ENCODE assay signal across 8 cellular contexts in genomic region chr7:5428470-5429252, GRCh38. TPM values are rescaled to one million over a fixed set of nuclear protein-coding genes. Genes with fewer than 3 reads are reported as not detected.
DNase-seq lines count a peak whose midpoint lies in the region; ATAC-seq and TF ChIP-seq lines count a peak whose summit lies in the region.

No MANE protein-coding gene starts in this region.

- peaks cover 4% of the 10 kb centered on the region for H3K9me3 Mint-ChIP-seq in activated naive CD8-positive, alpha-beta T cell treated with anti-CD3 and anti-CD28 coated beads, Interleukin-2, amount 10 ng/mL, durations not matched to agents 7 days and 5 days
- peaks cover 4% of the 10 kb centered on the region for H3K9me3 Mint-ChIP-seq in activated naive CD8-positive, alpha-beta T cell treated with anti-CD3 and anti-CD28 coated beads for 36 hours

- H3K4me3 ChIP-seq in stomach: peak overlapping the region; percentile 63 to 93 (median 82)

- peaks cover 27% of the 10 kb centered on the region for H3K4me1 Mint-ChIP-seq in activated naive CD8-positive, alpha-beta T cell treated with anti-CD3 and anti-CD28 coated beads, Interleukin-2, amount 10 ng/mL, durations not matched to agents 7 days and 5 days
- H3K4me1 Mint-ChIP-seq in activated naive CD8-positive, alpha-beta T cell treated with anti-CD3 and anti-CD28 coated beads for 36 hours: peaks cover 22% of the 10 kb centered on the region

- intact Hi-C loops in left colon (cut with DNase I, micrococcal nuclease): no loop called here
- intact Hi-C loops in stomach (cut with DNase I; ENCODE audit: low total_unique reads): no loop called here

- no peak for TF ChIP-seq CTCF in stomach (IDR thresholded peaks at IDR 0.05)

- peaks cover 0 to 6% (median 0%) of the 10 kb centered on the region in 3 donors for H3K27me3 ChIP-seq in stomach

- no peak for TF ChIP-seq POLR2A in stomach (IDR thresholded peaks at IDR 0.05)

- H3K4me1 ChIP-seq in stomach: peaks cover 25 to 37% (median 31%) of the 10 kb centered on the region in 4 donors

- no peak for ATAC-seq in activated naive CD8-positive, alpha-beta T cell treated with anti-CD3 and anti-CD28 coated beads, Interleukin-2, amount 10 ng/mL, durations not matched to agents 7 days and 5 days (ENCODE audit: low read depth)
- ATAC-seq in left colon: peak; percentile 17
- no peak for ATAC-seq in GM18498 (IDR thresholded peaks at IDR 0.05; ENCODE audit: unreplicated experiment)
- ATAC-seq in GM18870 (IDR thresholded peaks at IDR 0.05; ENCODE audit: unreplicated experiment): no peak

- POLR2A ChIA-PET in activated naive CD8-positive, alpha-beta T cell treated with anti-CD3 and anti-CD28 coated beads, Interleukin-2, amount 10 ng/mL, durations not matched to agents 7 days and 5 days (lab: Charles Lee): interaction anchor here (1.6 kb wide), 1 partner anchor 32 kb away, joined by 6 read pairs; no protein-coding TSS in a partner anchor

- no peak for DNase-seq in activated naive CD8-positive, alpha-beta T cell treated with anti-CD3 and anti-CD28 coated beads, Interleukin-2, amount 10 ng/mL, durations not matched to agents 7 days and 5 days
- DNase-seq in activated naive CD8-positive, alpha-beta T cell treated with anti-CD3 and anti-CD28 coated beads for 36 hours: no peak
- DNase-seq in NCI-H526 (lab: John Stamatoyannopoulos, UW) (peak; percentile 71 to 90), cerebellar cortex (ENCODE audit: low spot score) (peak; percentile 83), left colon (peak; percentile 71 to 82), stomach (peak; percentile 70)

- peaks cover 0 to 5% (median 0%) of the 10 kb centered on the region in 4 donors for H3K9me3 ChIP-seq in stomach

- H3K27me3 Mint-ChIP-seq in activated naive CD8-positive, alpha-beta T cell treated with anti-CD3 and anti-CD28 coated beads, Interleukin-2, amount 10 ng/mL, durations not matched to agents 7 days and 5 days: peaks cover 81% of the 10 kb centered on the region
- H3K27me3 Mint-ChIP-seq in activated naive CD8-positive, alpha-beta T cell treated with anti-CD3 and anti-CD28 coated beads for 36 hours: peaks cover 89% of the 10 kb centered on the region

- no peaks in the 10 kb centered on the region for H3K36me3 Mint-ChIP-seq in activated naive CD8-positive, alpha-beta T cell treated with anti-CD3 and anti-CD28 coated beads, Interleukin-2, amount 10 ng/mL, durations not matched to agents 7 days and 5 days
- peaks cover 5% of the 10 kb centered on the region for H3K36me3 Mint-ChIP-seq in activated naive CD8-positive, alpha-beta T cell treated with anti-CD3 and anti-CD28 coated beads for 36 hours

- WGBS in stomach, 5 donors: 3 to 7% (median 5%) methylated on average over 32 to 47 of the region's 47 CpGs

- no peak overlapping the region for H3K27ac Mint-ChIP-seq in activated naive CD8-positive, alpha-beta T cell treated with anti-CD3 and anti-CD28 coated beads, Interleukin-2, amount 10 ng/mL, durations not matched to agents 7 days and 5 days
- no peak overlapping the region for H3K27ac Mint-ChIP-seq in activated naive CD8-positive, alpha-beta T cell treated with anti-CD3 and anti-CD28 coated beads for 36 hours

- H3K4me3 Mint-ChIP-seq in activated naive CD8-positive, alpha-beta T cell treated with anti-CD3 and anti-CD28 coated beads, Interleukin-2, amount 10 ng/mL, durations not matched to agents 7 days and 5 days: peak overlapping the region; percentile 35
- no peak overlapping the region for H3K4me3 Mint-ChIP-seq in activated naive CD8-positive, alpha-beta T cell treated with anti-CD3 and anti-CD28 coated beads for 36 hours

- peak overlapping the region; percentile 94 to 100 (median 99) for H3K27ac ChIP-seq in stomach

- no peak for TF ChIP-seq EP300 in stomach (IDR thresholded peaks at IDR 0.05)

- peaks cover 0 to 8% (median 0%) of the 10 kb centered on the region in 4 donors for H3K36me3 ChIP-seq in stomach

RNA-seq across cellular contexts. Expression of gene TNRC18, which starts 5.0 kb away (rescaled TPM):
- total RNA-seq in activated naive CD8-positive, alpha-beta T cell treated with anti-CD3 and anti-CD28 coated beads, Interleukin-2, amount 10 ng/mL, durations not matched to agents 7 days and 5 days: 10 to 100 TPM; 51.9 to 57.2 TPM
- total RNA-seq in activated naive CD8-positive, alpha-beta T cell treated with anti-CD3 and anti-CD28 coated beads for 36 hours: 10 to 100 TPM; 47.6 to 48.0 TPM
- total RNA-seq in left colon: 100 to 1,000 TPM in 1 of 2 donors, 10 to 100 TPM in 1; 94.1 to 103 TPM
- total RNA-seq in stomach: 100 to 1,000 TPM in 3 of 5 donors, 10 to 100 TPM in 2; 72.5 to 463 (median 108) TPM
- polyA plus RNA-seq in stomach: 10 to 100 TPM in 2 of 3 donors, 1 to 10 TPM in 1; 8.5 to 29.4 (median 11.2) TPM

Comparison
In these comparisons a context has a peak if more than half of its experiments do, and no peak if none do; other contexts are left out.
1. DNase-seq: peak in NCI-H526 (2 of 2), cerebellar cortex (single experiment), left colon (2 of 2) and stomach (single experiment); none in activated naive CD8-positive, alpha-beta T cell treated with anti-CD3 and anti-CD28 coated beads, Interleukin-2, amount 10 ng/mL, durations not matched to agents 7 days and 5 days (single experiment) and activated naive CD8-positive, alpha-beta T cell treated with anti-CD3 and anti-CD28 coated beads for 36 hours (single experiment).